Comparison of ENCODE assay signal across 11 cellular contexts in the genomic region with DNA sequence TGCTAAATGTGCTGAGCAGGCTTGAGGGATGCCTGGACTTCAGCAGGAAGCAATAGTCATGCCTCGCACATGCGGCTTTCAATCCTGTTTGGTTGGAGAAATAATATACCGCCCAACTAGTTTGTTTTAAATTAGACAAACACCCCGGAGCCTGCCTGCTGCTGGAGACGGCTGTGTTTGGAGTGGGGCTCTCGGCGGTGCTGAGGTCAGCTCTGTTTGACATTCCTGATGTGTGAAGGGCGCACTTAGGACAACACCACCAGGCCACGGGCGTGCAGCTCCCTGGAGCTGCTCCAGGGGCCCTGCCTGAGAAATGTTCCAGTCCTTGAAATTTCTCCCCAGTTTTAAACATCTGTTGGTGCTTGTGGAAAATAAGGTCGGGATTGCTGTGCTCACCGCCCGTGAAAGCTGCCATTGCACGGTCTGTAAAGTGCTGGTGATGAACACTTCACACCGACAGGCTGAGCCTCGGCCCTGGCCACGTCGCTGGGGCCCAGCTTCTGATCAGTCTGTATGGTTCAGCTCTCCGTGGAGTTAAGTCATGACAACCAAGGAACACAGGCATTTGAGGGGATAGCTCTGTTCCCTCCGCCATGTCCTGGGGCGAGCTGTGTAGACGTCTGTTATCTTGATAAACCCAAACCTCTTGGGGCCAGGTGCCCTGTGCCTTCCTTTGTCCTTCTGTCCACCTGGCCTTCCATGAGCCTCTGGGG.
DNase-seq lines count a peak whose midpoint lies in the region; ATAC-seq and TF ChIP-seq lines count a peak whose summit lies in the region.
"Had no signal": no experiment of that assay in that cellular context is flagged by ENCODE, and none has a peak within 500 bp of the region (broad histone marks: within the 10 kb centered on the region; RNA-seq: fewer than 3 reads in every experiment).

No MANE protein-coding gene starts in this region.

- no peak overlapping the region for H3K4me3 Mint-ChIP-seq in natural killer cell treated with Interleukin-12 subunit alpha and Interleukin-12 subunit beta and Interleukin-15 and Interleukin-18, amount 100 ng/mL, for 72 hours
- no peak overlapping the region for H3K4me3 Mint-ChIP-seq in natural killer cell
- H3K4me3 Mint-ChIP-seq in nephron = no peak overlapping the region
- H3K4me3 Mint-ChIP-seq: CD8-positive, alpha-beta memory T cell had no signal

- no peak overlapping the region for H3K4me3 ChIP-seq in Karpas-422 (ENCODE audit: low read length)
- H3K4me3 ChIP-seq: ascending aorta had no signal

- H3K27ac Mint-ChIP-seq in natural killer cell treated with Interleukin-12 subunit alpha and Interleukin-12 subunit beta and Interleukin-15 and Interleukin-18, amount 100 ng/mL, for 72 hours = peak overlapping the region in 1 of 2 donors; percentile 59
- H3K27ac Mint-ChIP-seq in natural killer cell = no peak overlapping the region
- peak overlapping the region; percentile 70 to 83 (median 79) for H3K27ac Mint-ChIP-seq in nephron

- H3K27me3 ChIP-seq in Karpas-422 (ENCODE audit: low read length) = no peaks in the 10 kb centered on the region
- H3K27me3 ChIP-seq: ascending aorta had no signal

- peaks cover 28 to 42% of the 10 kb centered on the region in 2 donors for H3K4me1 Mint-ChIP-seq in natural killer cell treated with Interleukin-12 subunit alpha and Interleukin-12 subunit beta and Interleukin-15 and Interleukin-18, amount 100 ng/mL, for 72 hours (ENCODE audit: low read depth in 2 of 2)
- H3K4me1 Mint-ChIP-seq in natural killer cell = peaks cover 37 to 64% of the 10 kb centered on the region in 2 donors
- peaks cover 27% of the 10 kb centered on the region for H3K4me1 Mint-ChIP-seq in nephron

- no peaks in the 10 kb centered on the region for H3K9me2 ChIP-seq in Karpas-422 (replicated peaks; ENCODE audit: insufficient read depth, low read length)

- H3K36me3 Mint-ChIP-seq in natural killer cell treated with Interleukin-12 subunit alpha and Interleukin-12 subunit beta and Interleukin-15 and Interleukin-18, amount 100 ng/mL, for 72 hours = peaks cover 4% of the 10 kb centered on the region
- H3K36me3 Mint-ChIP-seq in natural killer cell = peaks cover 6% of the 10 kb centered on the region
- H3K36me3 Mint-ChIP-seq in nephron (ENCODE audit: low read depth) = no peaks in the 10 kb centered on the region

- no peak overlapping the region for H3K27ac ChIP-seq in Karpas-422 (ENCODE audit: low read length)

- ATAC-seq in natural killer cell treated with Interleukin-12 subunit alpha and Interleukin-12 subunit beta and Interleukin-15 and Interleukin-18, amount 100 ng/mL, for 72 hours = no peak
- ATAC-seq in natural killer cell (no peak), GM18511 (IDR thresholded peaks at IDR 0.05; ENCODE audit: unreplicated experiment) (no peak)

- no peaks in the 10 kb centered on the region for H3K36me3 ChIP-seq in Karpas-422 (ENCODE audit: insufficient read depth, low read length)
- H3K36me3 ChIP-seq: ascending aorta had no signal

- no peak overlapping the region for H2AFZ ChIP-seq in Karpas-422 (ENCODE audit: low read length)

- peak; percentile 31 for DNase-seq in natural killer cell treated with Interleukin-12 subunit alpha and Interleukin-12 subunit beta and Interleukin-15 and Interleukin-18, amount 100 ng/mL, for 72 hours (ENCODE audit: low spot score)
- DNase-seq in natural killer cell (no peak), fibroblast of gingiva (ENCODE audit: low read depth) (peak; percentile 91), GM13977 (ENCODE audit: low spot score) (no peak), Karpas-422 (no peak), LoVo (ENCODE audit: low spot score) (no peak)
- DNase-seq: NCI-H1694 treated with DMSO at 0.1 percent for 48 hours had no signal

- no peaks in the 10 kb centered on the region for H4K20me1 ChIP-seq in Karpas-422 (ENCODE audit: insufficient read depth, low read depth, low read length)

- intact Hi-C loops in natural killer cell (cut with micrococcal nuclease) = no loop called here

- no peaks in the 10 kb centered on the region for H3K9me3 ChIP-seq in Karpas-422 (ENCODE audit: low read length)
- H3K9me3 ChIP-seq: ascending aorta had no signal

- peaks cover 14% of the 10 kb centered on the region for H3K4me1 ChIP-seq in Karpas-422 (ENCODE audit: low read length)

- no peaks in the 10 kb centered on the region for H3K79me2 ChIP-seq in Karpas-422 (ENCODE audit: low read length)

- H3K9ac ChIP-seq in Karpas-422 (ENCODE audit: low read length) = no peak overlapping the region

- in situ Hi-C loops in GM13977 (cut with MboI; ENCODE audit: low pct_unique_long_range_greater_than_20kb, low sequenced_read_pairs, unreplicated experiment) = no loop called here

- H3K9me3 Mint-ChIP-seq in natural killer cell treated with Interleukin-12 subunit alpha and Interleukin-12 subunit beta and Interleukin-15 and Interleukin-18, amount 100 ng/mL, for 72 hours = no peaks in the 10 kb centered on the region
- H3K9me3 Mint-ChIP-seq in natural killer cell (peaks cover 0 to 3% of the 10 kb centered on the region in 2 donors), nephron (peaks cover 11% of the 10 kb centered on the region)
- H3K9me3 Mint-ChIP-seq: CD8-positive, alpha-beta memory T cell had no signal

- H3K4me2 ChIP-seq in Karpas-422 (ENCODE audit: low read depth, low read length, poor library complexity, severe bottlenecking) = no peak overlapping the region

- TF ChIP-seq CTCF in natural killer cell (IDR thresholded peaks at IDR 0.05) = no peak
- TF ChIP-seq CTCF in nephron (IDR thresholded peaks at IDR 0.05; ENCODE audit: unreplicated experiment in 3 of 3) = no peak
- no peak for TF ChIP-seq CTCF in GM13977 (IDR thresholded peaks at IDR 0.05; ENCODE audit: extremely low read depth, insufficient read depth, missing control alignments)

- peaks cover 7 to 10% of the 10 kb centered on the region in 2 donors for H3K27me3 Mint-ChIP-seq in natural killer cell treated with Interleukin-12 subunit alpha and Interleukin-12 subunit beta and Interleukin-15 and Interleukin-18, amount 100 ng/mL, for 72 hours
- H3K27me3 Mint-ChIP-seq in natural killer cell (ENCODE audit: low read depth in 2 of 2) (peaks cover 0 to 10% of the 10 kb centered on the region in 2 donors), nephron (ENCODE audit: low read depth) (peaks cover 19% of the 10 kb centered on the region)

Comparison
In these comparisons a context has a peak if more than half of its experiments do, and no peak if none do; other contexts are left out.
1. DNase-seq: peak in natural killer cell treated with Interleukin-12 subunit alpha and Interleukin-12 subunit beta and Interleukin-15 and Interleukin-18, amount 100 ng/mL, for 72 hours (single experiment) and fibroblast of gingiva (single experiment); none in natural killer cell (single experiment), GM13977 (single experiment), Karpas-422 (single experiment) and LoVo (single experiment).
2. H3K27ac Mint-ChIP-seq: peak in nephron (3 of 3); none in natural killer cell (0 of 2).